In genomic region chr10:69413221-69413865, GRCh38 we compare ENCODE assay signal across 8 cellular contexts. TPM values are rescaled to one million over a fixed set of nuclear protein-coding genes. Genes with fewer than 3 reads are reported as not detected.
A peak's percentile ranks its signal among the peaks of the same experiment; 100 is the strongest.
DNase-seq lines count a peak whose midpoint lies in the region; ATAC-seq and TF ChIP-seq lines count a peak whose summit lies in the region.

No MANE protein-coding gene starts in this region.

- no peak for TF ChIP-seq POLR2A in right lobe of liver (IDR thresholded peaks at IDR 0.05)
- TF ChIP-seq POLR2A in tibial nerve (IDR thresholded peaks at IDR 0.05), result no peak
- TF ChIP-seq POLR2A in GM18505 (IDR thresholded peaks at IDR 0.05; ENCODE audit: borderline replicate concordance, extremely low read depth, insufficient read depth, insufficient read length), result no peak

- peak; percentile 74 for TF ChIP-seq CTCF in DOHH2 (IDR thresholded peaks at IDR 0.05; ENCODE audit: low read depth, low read length, poor library complexity, severe bottlenecking)
- peak; percentile 17 to 49 (median 44) for TF ChIP-seq CTCF in right lobe of liver (IDR thresholded peaks at IDR 0.05)
- TF ChIP-seq CTCF in tibial nerve (IDR thresholded peaks at IDR 0.05), result peak; percentile 39 to 79 (median 48)

- H3F3A ChIP-seq in DOHH2 (ENCODE audit: control insufficient read depth, insufficient read depth), result no peaks in the 10 kb centered on the region

- 0 out of 2 replicates have a peak, but pooled peaks cover 7% of the 10 kb centered on the region for H3K27me3 ChIP-seq in DOHH2 (ENCODE audit: control insufficient read depth, low read length)
- H3K27me3 ChIP-seq in SJCRH30, result no peaks in the 10 kb centered on the region
- H3K27me3 ChIP-seq in right lobe of liver, result no peaks in the 10 kb centered on the region
- no peaks in the 10 kb centered on the region for H3K27me3 ChIP-seq in tibial nerve

- no peaks in the 10 kb centered on the region for H3K9me2 ChIP-seq in DOHH2 (replicated peaks; ENCODE audit: control insufficient read depth, low read length)

- no peaks in the 10 kb centered on the region for H3K9me3 ChIP-seq in DOHH2 (ENCODE audit: control insufficient read depth, insufficient read depth, low read length)
- H3K9me3 ChIP-seq in SJCRH30 (replicated peaks), result no peaks in the 10 kb centered on the region
- H3K9me3 ChIP-seq in right lobe of liver, result no peaks in the 10 kb centered on the region
- H3K9me3 ChIP-seq in tibial nerve, result no peaks in the 10 kb centered on the region

- ATAC-seq in right lobe of liver (peak in 3 of 4 donors; percentile 14 to 24 (median 20)), GM18505 (IDR thresholded peaks at IDR 0.05; ENCODE audit: unreplicated experiment) (no peak), HG02970 (IDR thresholded peaks at IDR 0.05; ENCODE audit: low FRiP score, unreplicated experiment) (no peak)

- H3K36me3 ChIP-seq in DOHH2 (ENCODE audit: control insufficient read depth, low read length) (no peaks in the 10 kb centered on the region), SJCRH30 (no peaks in the 10 kb centered on the region), right lobe of liver (no peaks in the 10 kb centered on the region), tibial nerve (no peaks in the 10 kb centered on the region)

- DNase-seq in HuH-7 (ENCODE audit: low spot score) (peak; percentile 68), SJCRH30 (peak; percentile 60 to 72), dermis microvascular lymphatic vessel endothelial cell (ENCODE audit: low read depth in 2 of 2) (peak; percentile 56 to 78), right lobe of liver (no peak), tibial nerve (ENCODE audit: low spot score in 2 of 2) (peak; percentile 52 to 70)

- no peak for TF ChIP-seq EP300 in tibial nerve (IDR thresholded peaks at IDR 0.05)

- 7% methylated on average over 13 of the region's 13 CpGs for WGBS in right lobe of liver (ENCODE audit: insufficient coverage, low coverage, low lambda C conversion rate, missing lambda C conversion rate)
- 0 to 6% methylated on average over 13 of the region's 13 CpGs for WGBS in tibial nerve, 2 donors

- H3K4me1 ChIP-seq in DOHH2 (ENCODE audit: control insufficient read depth, low read length), result peaks cover 15% of the 10 kb centered on the region
- H3K4me1 ChIP-seq in SJCRH30, result no peaks in the 10 kb centered on the region
- peaks cover 0 to 5% (median 2%) of the 10 kb centered on the region in 4 donors for H3K4me1 ChIP-seq in right lobe of liver
- peaks cover 0 to 19% (median 3%) of the 10 kb centered on the region in 4 donors for H3K4me1 ChIP-seq in tibial nerve

- H4K20me1 ChIP-seq in DOHH2 (ENCODE audit: control insufficient read depth, insufficient read depth, low read depth, low read length), result no peaks in the 10 kb centered on the region

- intact Hi-C loops in right lobe of liver (cut with DNase I), result loop anchor here in 1 of 2 donors (10.0 kb wide), 1 partner anchor 221 kb away; the partner anchor contains the start of gene FAM241B

- 0 out of 2 replicates have a peak overlapping the region, but pooled peaks have one; percentile 16 for H3K4me2 ChIP-seq in DOHH2 (ENCODE audit: low read length)

- no peaks in the 10 kb centered on the region for H3K79me2 ChIP-seq in DOHH2 (ENCODE audit: control insufficient read depth, low read length)

- H3K4me3 ChIP-seq in DOHH2 (ENCODE audit: low read length) (no peak overlapping the region), SJCRH30 (no peak overlapping the region), right lobe of liver (no peak overlapping the region), tibial nerve (no peak overlapping the region)

- no peak overlapping the region for H3K27ac ChIP-seq in DOHH2 (ENCODE audit: low read depth, low read length)
- H3K27ac ChIP-seq in SJCRH30, result no peak overlapping the region
- H3K27ac ChIP-seq in right lobe of liver, result no peak overlapping the region
- peak overlapping the region in 2 of 4 donors; percentile 58 to 67 for H3K27ac ChIP-seq in tibial nerve

RNA-seq across cellular contexts. Expression of gene TACR2, which starts 3.4 kb away (rescaled TPM):
- total RNA-seq in SJCRH30 (2014; rRNA removed; shearing (Covaris generic)), result 0.04 TPM in 1 of 2 replicates, not detected in the other
- total RNA-seq in dermis microvascular lymphatic vessel endothelial cell (under 0.01 and 0.63 TPM in 2 replicates), right lobe of liver (under 1 TPM in 3 of 6 experiments, not detected in 3; 0.16 to 0.22 (median 0.16) TPM), tibial nerve (1 to 10 TPM in 2 of 4 donors, under 1 TPM in 2; 0.59 to 4.6 (median 1.2) TPM)

RNA-seq across cellular contexts. Expression of gene TSPAN15, which starts 37.9 kb away (rescaled TPM):
- 12.2 and 13.5 TPM in 2 replicates for total RNA-seq in SJCRH30 (2014; rRNA removed; shearing (Covaris generic))
- total RNA-seq in dermis microvascular lymphatic vessel endothelial cell (65.1 and 150 TPM in 2 replicates), right lobe of liver (1 to 10 TPM; 2.3 to 8.3 (median 3.3) TPM), tibial nerve (100 to 1,000 TPM in 1 of 4 donors, 10 to 100 TPM in 3; 46.9 to 117 (median 92.7) TPM)

Comparison
In these comparisons a context has a peak if more than half of its experiments do, and no peak if none do; other contexts are left out.
1. DNase-seq: peak in HuH-7 (single experiment), SJCRH30 (2 of 2), dermis microvascular lymphatic vessel endothelial cell (2 of 2) and tibial nerve (2 of 2); none in right lobe of liver (0 of 3).
2. ATAC-seq: peak in right lobe of liver (3 of 4); none in GM18505 (single experiment) and HG02970 (single experiment).
3. Peak in every context shown above with its lines, with median percentiles within 50 percentile points of each other: CTCF ChIP-seq.